In genomic region chr20:43520074-43520473, GRCh38 we compare ENCODE assay signal across 30 cellular contexts. TPM values are rescaled to one million over a fixed set of nuclear protein-coding genes. Genes with fewer than 3 reads are reported as not detected.
"Had no signal": no experiment of that assay in that cellular context is flagged by ENCODE, and none has a peak within 500 bp of the region (broad histone marks: within the 10 kb centered on the region; RNA-seq: fewer than 3 reads in every experiment).

No MANE protein-coding gene starts in this region.

- H3K27me3 ChIP-seq: colonic mucosa, dorsolateral prefrontal cortex, esophagus muscularis mucosa, esophagus squamous epithelium, foreskin keratinocyte, gastrocnemius medialis, gastroesophageal sphincter, heart left ventricle, heart right ventricle, hepatocyte had no signal

- H3K4me1 Mint-ChIP-seq: endodermal cell had no signal

- H3K27ac ChIP-seq: colonic mucosa, coronary artery, dorsolateral prefrontal cortex, epithelial cell of prostate, esophagus muscularis mucosa, esophagus squamous epithelium, foreskin keratinocyte, gastrocnemius medialis, gastroesophageal sphincter, heart left ventricle, heart right ventricle, hepatocyte had no signal

- H3K79me2 ChIP-seq: hepatocyte had no signal

- H3K4me3 Mint-ChIP-seq: dendritic cell treated with granulocyte-macrophage colony-stimulating factor and Interleukin-4, amounts not matched to agents 40 ng/mL and 50 ng/mL, for 4 days; effector memory CD8-positive, alpha-beta T cell; endodermal cell had no signal

- H3K4me1 ChIP-seq: colonic mucosa, foreskin keratinocyte had no signal

- H3K9me3 Mint-ChIP-seq: dendritic cell treated with granulocyte-macrophage colony-stimulating factor and Interleukin-4, amounts not matched to agents 40 ng/mL and 50 ng/mL, for 4 days; effector memory CD8-positive, alpha-beta T cell had no signal

- H3K9me3 ChIP-seq: colonic mucosa, esophagus muscularis mucosa, gastrocnemius medialis had no signal

- ATAC-seq: effector memory CD8-positive, alpha-beta T cell; esophagus mucosa; foreskin keratinocyte; gastrocnemius medialis; gastroesophageal sphincter; heart left ventricle; heart right ventricle had no signal

- H3K36me3 ChIP-seq: colonic mucosa, esophagus muscularis mucosa, gastrocnemius medialis, heart left ventricle, heart right ventricle had no signal

- FAIRE-seq: endometrium, endothelial cell of umbilical vein, frontal cortex had no signal

- H3K27me3 Mint-ChIP-seq: dendritic cell treated with granulocyte-macrophage colony-stimulating factor and Interleukin-4, amounts not matched to agents 40 ng/mL and 50 ng/mL, for 4 days; effector memory CD8-positive, alpha-beta T cell had no signal

- H3K27ac Mint-ChIP-seq: dendritic cell treated with granulocyte-macrophage colony-stimulating factor and Interleukin-4, amounts not matched to agents 40 ng/mL and 50 ng/mL, for 4 days; effector memory CD8-positive, alpha-beta T cell; endodermal cell had no signal

- DNase-seq: colonic mucosa; cortex of kidney; dermis blood vessel endothelial cell; dorsolateral prefrontal cortex; effector CD4-positive, alpha-beta T cell; effector CD8-positive, alpha-beta T cell; effector memory CD4-positive, alpha-beta T cell; effector memory CD8-positive, alpha-beta T cell; endodermal cell; erythroblast; esophagus squamous epithelium; foreskin fibroblast; foreskin keratinocyte; foreskin melanocyte; gastrocnemius medialis; glutamatergic neuron; head of caudate nucleus; heart left ventricle; heart right ventricle had no signal

- H3K4me2 ChIP-seq: hepatocyte had no signal

- H2AFZ ChIP-seq: hepatocyte had no signal

- H3K4me3 ChIP-seq: colonic mucosa, coronary artery, dorsolateral prefrontal cortex, esophagus muscularis mucosa, esophagus squamous epithelium, gastrocnemius medialis, gastroesophageal sphincter, heart left ventricle, heart right ventricle, hepatocyte had no signal

RNA-seq across cellular contexts. Expression of gene SGK2, which starts 38.8 kb away (rescaled TPM):
- total RNA-seq: glomerular endothelial cell had no signal
